In genomic region chr2:126725580-126725979, GRCh38 we compare ENCODE assay signal across 29 cellular contexts.
"Had no signal": no experiment of that assay in that cellular context is flagged by ENCODE, and none has a peak within 500 bp of the region (broad histone marks: within the 10 kb centered on the region; RNA-seq: fewer than 3 reads in every experiment).

No MANE protein-coding gene starts in this region.

- H3K36me3 ChIP-seq: adrenal gland, ascending aorta, brain microvascular endothelial cell, breast epithelium, cardiac muscle cell had no signal

- H3K27ac ChIP-seq: adrenal gland, ascending aorta, body of pancreas, brain microvascular endothelial cell, breast epithelium, cardiac muscle cell had no signal

- H3K4me3 ChIP-seq: adrenal gland, ascending aorta, body of pancreas, breast epithelium, cardiac muscle cell had no signal

- H3K4me1 ChIP-seq: adrenal gland, body of pancreas, breast epithelium had no signal

- DNase-seq: activated effector memory CD4-positive, alpha-beta T cell treated with anti-CD3 and anti-CD28 coated beads, Interleukin-2, amount 50 U/mL, for 16 hours; activated effector memory CD4-positive, alpha-beta T cell treated with Interleukin-2 at 50 U/mL for 16 hours; activated gamma-delta T cell; activated gamma-delta T cell treated with Interleukin-2 at 50 U/mL for 16 hours; activated naive CD4-positive, alpha-beta T cell; activated naive CD4-positive, alpha-beta T cell treated with anti-CD3 and anti-CD28 coated beads for 36 hours; activated naive CD4-positive, alpha-beta T cell treated with anti-CD3 and anti-CD28 coated beads, Interleukin-2, amount 10 ng/mL, durations not matched to agents 7 days and 5 days; activated naive CD4-positive, alpha-beta T cell treated with Interleukin-2 at 50 U/mL for 16 hours; activated naive CD8-positive, alpha-beta T cell treated with anti-CD3 and anti-CD28 coated beads for 36 hours; activated naive CD8-positive, alpha-beta T cell treated with anti-CD3 and anti-CD28 coated beads, Interleukin-2, amount 10 ng/mL, durations not matched to agents 7 days and 5 days; activated naive CD8-positive, alpha-beta T cell treated with anti-CD3 and anti-CD28 coated beads, Interleukin-2, amount 50 U/mL, for 24 hours; activated T-cell treated with anti-CD3 and anti-CD28 coated beads, Interleukin-2, amount 50 U/mL, for 1 hour; activated T-cell treated with anti-CD3 and anti-CD28 coated beads, Interleukin-2, amount 50 U/mL, for 24 hours; activated T-cell treated with anti-CD3 and anti-CD28 coated beads, Interleukin-2, amount 50 U/mL, for 4 hours; activated T-cell treated with anti-CD3 and anti-CD28 coated beads, Interleukin-2, amount 50 U/mL, for 48 hours; activated T-cell treated with anti-CD3 and anti-CD28 coated beads, Interleukin-2, amount 50 U/mL, for 72 hours; adrenal gland; amniotic stem cell; amygdala; anterior cingulate cortex; aorta; body of pancreas; brain microvascular endothelial cell; caudate nucleus; central memory CD4-positive, alpha-beta T cell; cerebellar nuclear complex had no signal
